In genomic region chr14:93116676-93117200, GRCh38 we compare ENCODE assay signal across 1 cellular context.
TF ChIP-seq lines count a peak whose summit lies in the region.

No MANE protein-coding gene starts in this region.

TF ChIP-seq in HCT116, 20 proteins besides CTCF, POLR2A, EP300 and RAD21 (continued from another document):
- no peak for TF ChIP-seq ZBTB33 (IDR thresholded peaks at IDR 0.05; ENCODE audit: extremely low read depth, insufficient replicate concordance, low read length)
- TF ChIP-seq SRF (IDR thresholded peaks at IDR 0.05; ENCODE audit: low read depth): no peak
- no peak for TF ChIP-seq ELF1 (IDR thresholded peaks at IDR 0.05; ENCODE audit: borderline replicate concordance, low read depth)
TF ChIP-seq in HCT116: peak in this region for 0.
